In the genomic region with DNA sequence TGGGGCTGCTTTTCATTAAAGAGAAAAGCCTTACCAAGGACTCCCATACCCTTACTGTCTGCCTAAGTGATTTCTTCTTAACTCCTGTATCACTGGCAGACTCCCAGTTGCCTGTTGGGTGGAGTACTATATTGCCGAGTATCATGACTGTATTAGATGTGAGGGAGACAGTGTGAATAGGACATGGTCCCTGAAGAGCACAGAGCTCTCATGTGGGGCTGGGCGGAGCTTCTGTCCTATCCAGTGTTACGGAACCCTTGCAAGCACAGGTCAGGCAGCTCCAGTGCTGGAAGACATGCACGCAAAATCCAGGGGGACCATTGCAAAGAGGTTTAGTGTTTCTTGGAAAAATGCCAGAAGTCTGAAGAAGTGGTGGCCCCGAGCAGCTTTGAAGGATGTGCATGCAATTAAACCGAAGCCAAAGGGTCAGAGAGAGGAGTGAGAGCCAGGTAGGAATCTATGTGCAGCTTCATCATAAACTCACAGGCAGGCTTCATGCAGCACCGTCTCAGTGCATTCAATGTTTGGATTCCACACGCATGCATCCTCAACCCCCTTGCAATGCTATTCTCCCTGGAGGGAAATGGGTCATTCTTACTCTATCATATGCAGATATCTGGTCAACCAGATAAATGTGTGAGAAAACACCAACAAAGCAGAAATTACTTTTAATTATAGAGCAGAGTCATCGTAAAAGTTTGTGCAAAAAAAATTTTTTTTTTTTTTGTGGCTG, we compare ENCODE assay signal across 2 cellular contexts.
TF ChIP-seq lines count a peak whose summit lies in the region.

No MANE protein-coding gene starts in this region.

TF ChIP-seq in GM23338, 12 proteins besides CTCF, POLR2A, EP300 and RAD21:
- TF ChIP-seq EZH2 (IDR thresholded peaks at IDR 0.05; ENCODE audit: low read depth, unreplicated experiment): no peak
TF ChIP-seq in GM23338: peak in this region for 0.

TF ChIP-seq in K562, 482 proteins besides CTCF, POLR2A, EP300 and RAD21:
- TF ChIP-seq, protein P1, sequence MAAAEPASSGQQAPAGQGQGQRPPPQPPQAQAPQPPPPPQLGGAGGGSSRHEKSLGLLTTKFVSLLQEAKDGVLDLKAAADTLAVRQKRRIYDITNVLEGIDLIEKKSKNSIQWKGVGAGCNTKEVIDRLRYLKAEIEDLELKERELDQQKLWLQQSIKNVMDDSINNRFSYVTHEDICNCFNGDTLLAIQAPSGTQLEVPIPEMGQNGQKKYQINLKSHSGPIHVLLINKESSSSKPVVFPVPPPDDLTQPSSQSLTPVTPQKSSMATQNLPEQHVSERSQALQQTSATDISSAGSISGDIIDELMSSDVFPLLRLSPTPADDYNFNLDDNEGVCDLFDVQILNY (CRISPR knock-in tag; IDR thresholded peaks at IDR 0.05): no peak
- TF ChIP-seq XRCC3 (IDR thresholded peaks at IDR 0.05) (no peak), HDAC1 (IDR thresholded peaks at IDR 0.05) (no peak), ZNF174 (CRISPR knock-in tag; IDR thresholded peaks at IDR 0.05) (no peak), ZNF561 (CRISPR knock-in tag; conservative IDR thresholded peaks at IDR 0.05) (no peak), NFIC (IDR thresholded peaks at IDR 0.05) (peak; percentile 43)
- TF ChIP-seq, protein P2, sequence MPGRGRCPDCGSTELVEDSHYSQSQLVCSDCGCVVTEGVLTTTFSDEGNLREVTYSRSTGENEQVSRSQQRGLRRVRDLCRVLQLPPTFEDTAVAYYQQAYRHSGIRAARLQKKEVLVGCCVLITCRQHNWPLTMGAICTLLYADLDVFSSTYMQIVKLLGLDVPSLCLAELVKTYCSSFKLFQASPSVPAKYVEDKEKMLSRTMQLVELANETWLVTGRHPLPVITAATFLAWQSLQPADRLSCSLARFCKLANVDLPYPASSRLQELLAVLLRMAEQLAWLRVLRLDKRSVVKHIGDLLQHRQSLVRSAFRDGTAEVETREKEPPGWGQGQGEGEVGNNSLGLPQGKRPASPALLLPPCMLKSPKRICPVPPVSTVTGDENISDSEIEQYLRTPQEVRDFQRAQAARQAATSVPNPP (IDR thresholded peaks at IDR 0.05; ENCODE audit: borderline replicate concordance, insufficient read depth, insufficient read length): no peak
TF ChIP-seq in K562: peak in this region for 1.
